In the genomic region with DNA sequence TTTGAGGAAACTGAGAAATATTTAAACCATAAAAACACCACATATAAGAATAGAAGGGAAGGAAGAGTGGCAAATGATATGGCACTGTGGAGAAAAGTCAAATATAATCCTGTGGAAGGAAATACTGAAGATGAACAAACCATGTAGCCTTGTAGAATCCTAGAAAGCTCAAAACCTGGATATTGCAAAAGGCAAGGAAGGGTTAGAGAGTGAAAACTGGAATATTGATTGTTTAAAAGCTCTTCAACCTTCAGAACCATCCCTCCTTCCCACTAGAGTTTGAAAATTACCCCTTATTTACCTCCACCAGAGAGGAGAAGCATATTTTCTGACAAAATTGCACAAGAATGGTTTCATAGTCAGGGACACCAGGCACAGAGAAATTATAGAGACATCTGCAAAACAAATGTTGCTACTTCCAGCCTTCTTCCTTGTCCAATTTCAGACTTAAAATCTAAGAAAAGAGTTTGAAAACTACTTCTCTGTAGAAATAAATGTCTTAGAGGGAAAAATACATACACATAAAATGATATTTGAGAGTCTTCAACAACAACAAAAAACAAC, we compare ENCODE assay signal across 18 cellular contexts.
"Had no signal": no experiment of that assay in that cellular context is flagged by ENCODE, and none has a peak within 500 bp of the region (broad histone marks: within the 10 kb centered on the region; RNA-seq: fewer than 3 reads in every experiment).

No MANE protein-coding gene starts in this region.

- H3K36me3 ChIP-seq: esophagus squamous epithelium, heart left ventricle, sigmoid colon, thoracic aorta, upper lobe of left lung, WERI-Rb-1 had no signal

- H3K27ac ChIP-seq: sigmoid colon, WERI-Rb-1 had no signal

- DNase-seq: activated CD4-positive, CD25-positive, alpha-beta regulatory T cell treated with anti-CD3 and anti-CD28 coated beads, Interleukin-2, amount 50 U/mL, for 72 hours; activated T-cell treated with anti-CD3 and anti-CD28 coated beads, Interleukin-2, amount 50 U/mL, for 1 hour; esophagus squamous epithelium; heart left ventricle; mesendoderm; naive B cell; nucleus accumbens; sigmoid colon; stimulated activated CD4-positive, alpha-beta T cell treated with anti-CD3 and anti-CD28 coated beads, Interleukin-2, amount 100 ng/mL, for 48 hours; stimulated activated naive CD4-positive, alpha-beta T cell; T-helper 1 cell; upper lobe of left lung; WERI-Rb-1 had no signal

- H3K27me3 ChIP-seq: esophagus squamous epithelium, heart left ventricle, sigmoid colon, upper lobe of left lung had no signal

- H3K9me3 ChIP-seq: esophagus squamous epithelium, sigmoid colon, thoracic aorta, upper lobe of left lung had no signal

- FAIRE-seq: bronchial epithelial cell, islet of Langerhans, TTC549 had no signal

- H3K4me3 ChIP-seq: coronary artery, esophagus squamous epithelium, heart left ventricle, sigmoid colon, thoracic aorta, upper lobe of left lung had no signal
